In genomic region chr10:124123141-124123540, GRCh38 we compare ENCODE assay signal across 21 cellular contexts. TPM values are rescaled to one million over a fixed set of nuclear protein-coding genes. Genes with fewer than 3 reads are reported as not detected.
DNase-seq lines count a peak whose midpoint lies in the region; ATAC-seq and TF ChIP-seq lines count a peak whose summit lies in the region.
"Had no signal": no experiment of that assay in that cellular context is flagged by ENCODE, and none has a peak within 500 bp of the region (broad histone marks: within the 10 kb centered on the region; RNA-seq: fewer than 3 reads in every experiment).

No MANE protein-coding gene starts in this region.

- no peak for ATAC-seq in GM18858 (IDR thresholded peaks at IDR 0.05; ENCODE audit: unreplicated experiment)
- ATAC-seq: GM23338, K562, PC-3 had no signal

- no peak overlapping the region for H3K4me3 Mint-ChIP-seq in chondrocyte (ENCODE audit: unreplicated experiment)
- no peak overlapping the region for H3K4me3 Mint-ChIP-seq in CD8-positive, alpha-beta memory T cell
- H3K4me3 Mint-ChIP-seq: CD4-positive, alpha-beta memory T cell; GM23338 had no signal

- no CpG with 5 or more reads among the region's 8 CpGs for WGBS in trophoblast cell (ENCODE audit: extremely low coverage, insufficient coverage, insufficient read length)

- H3K36me3 ChIP-seq in BLaER1 (no peaks in the 10 kb centered on the region), trophoblast cell (ENCODE audit: control insufficient read depth in 1 of 2, insufficient read depth in 2 of 2, low read length in 2 of 2) (no peaks in the 10 kb centered on the region)
- H3K36me3 ChIP-seq in CD8-positive, alpha-beta memory T cell (ENCODE audit: insufficient read depth, low read length), result no peaks in the 10 kb centered on the region

- no peak overlapping the region for H2AK5ac ChIP-seq in trophoblast cell (ENCODE audit: low read length)

- POLR2A ChIA-PET in CD8-positive, alpha-beta memory T cell (lab: Charles Lee), result no interaction called here

- H2BK120ac ChIP-seq in trophoblast cell (ENCODE audit: insufficient read depth, low read length, poor library complexity), result no peak overlapping the region

- H3K79me2 ChIP-seq in trophoblast cell (ENCODE audit: control insufficient read depth, insufficient read depth, low read length, poor library complexity), result no peaks in the 10 kb centered on the region

- H3K4me1 Mint-ChIP-seq in chondrocyte (ENCODE audit: low read depth), result peaks cover 9% of the 10 kb centered on the region
- H3K4me1 Mint-ChIP-seq in CD8-positive, alpha-beta memory T cell, result no peaks in the 10 kb centered on the region
- H3K4me1 Mint-ChIP-seq: CD4-positive, alpha-beta memory T cell had no signal

- peaks cover 3% of the 10 kb centered on the region for H3K27me3 Mint-ChIP-seq in chondrocyte (ENCODE audit: low read depth)
- no peaks in the 10 kb centered on the region for H3K27me3 Mint-ChIP-seq in CD8-positive, alpha-beta memory T cell
- H3K27me3 Mint-ChIP-seq: CD4-positive, alpha-beta memory T cell had no signal

- H3K9ac ChIP-seq in BLaER1, result no peak overlapping the region
- no peak overlapping the region for H3K9ac ChIP-seq in trophoblast cell (ENCODE audit: low read length)

- no peaks in the 10 kb centered on the region for H3K9me3 Mint-ChIP-seq in chondrocyte (ENCODE audit: low read depth)
- H3K9me3 Mint-ChIP-seq in CD8-positive, alpha-beta memory T cell, result no peaks in the 10 kb centered on the region
- H3K9me3 Mint-ChIP-seq: CD4-positive, alpha-beta memory T cell; GM23338 had no signal

- peak overlapping the region; percentile 28 for H3K27ac Mint-ChIP-seq in chondrocyte (ENCODE audit: unreplicated experiment)
- no peak overlapping the region for H3K27ac Mint-ChIP-seq in CD8-positive, alpha-beta memory T cell
- H3K27ac Mint-ChIP-seq: GM23338 had no signal

- DNase-seq in HT1080 (ENCODE audit: low read depth), result peak; percentile 46
- no peak for DNase-seq in chondrocyte (ENCODE audit: low spot score)
- peak; percentile 53 to 63 for DNase-seq in trophoblast cell
- DNase-seq in cerebellar nuclear complex (lab: John Stamatoyannopoulos, UW), result no peak
- DNase-seq in CD8-positive, alpha-beta memory T cell, result no peak
- no peak for DNase-seq in NCI-H128 (lab: John Stamatoyannopoulos, UW; ENCODE audit: unreplicated experiment)
- DNase-seq: 8988T; CD4-positive, alpha-beta memory T cell; DMS53; NCI-H1417; NCI-H187 treated with DMSO at 0.1 percent for 48 hours; NCI-H2227 treated with DMSO at 0.1 percent for 48 hours; NCI-H510A treated with DMSO at 0.1 percent for 48 hours; NCI-H82; PC-3; RPMI8226; SIG-M5 had no signal

- H3K9me3 ChIP-seq in BLaER1 (no peaks in the 10 kb centered on the region), trophoblast cell (ENCODE audit: insufficient read depth, low read depth, low read length) (peaks cover 4% of the 10 kb centered on the region)
- no peaks in the 10 kb centered on the region for H3K9me3 ChIP-seq in CD8-positive, alpha-beta memory T cell (ENCODE audit: low read length)

- H3K18ac ChIP-seq in trophoblast cell (ENCODE audit: low read length), result no peak overlapping the region

- H3K27me3 ChIP-seq in BLaER1, result no peaks in the 10 kb centered on the region
- no peaks in the 10 kb centered on the region for H3K27me3 ChIP-seq in trophoblast cell (ENCODE audit: insufficient read depth, low read length)
- H3K27me3 ChIP-seq in CD8-positive, alpha-beta memory T cell (ENCODE audit: insufficient read depth, low read length, poor library complexity, severe bottlenecking), result no peaks in the 10 kb centered on the region

- H3K4me3 ChIP-seq in BLaER1 (no peak overlapping the region), trophoblast cell (ENCODE audit: low read depth, low read length) (no peak overlapping the region)
- no peak overlapping the region for H3K4me3 ChIP-seq in CD8-positive, alpha-beta memory T cell (ENCODE audit: low read length)
- H3K4me3 ChIP-seq: GM23338, K562 had no signal

- H4K8ac ChIP-seq in trophoblast cell (ENCODE audit: low read depth, low read length), result no peak overlapping the region

- no peak overlapping the region for H2BK5ac ChIP-seq in trophoblast cell (ENCODE audit: low read depth, low read length, poor library complexity)

- no peak overlapping the region for H3K14ac ChIP-seq in trophoblast cell (ENCODE audit: low read length)

- no peak for TF ChIP-seq CTCF in chondrocyte (IDR thresholded peaks at IDR 0.05)

- no peak overlapping the region for H2BK12ac ChIP-seq in trophoblast cell (ENCODE audit: low read length)

- H4K12ac ChIP-seq in trophoblast cell (ENCODE audit: low read depth, low read length), result no peak overlapping the region

- H3K4ac ChIP-seq in trophoblast cell (ENCODE audit: low read depth, low read length), result no peak overlapping the region

- 0 out of 2 replicates have a peak overlapping the region, but pooled peaks have one; percentile 39 for H3K27ac ChIP-seq in BLaER1
- no peak overlapping the region for H3K27ac ChIP-seq in trophoblast cell (ENCODE audit: low read depth, low read length)
- no peak overlapping the region for H3K27ac ChIP-seq in CD8-positive, alpha-beta memory T cell (ENCODE audit: low read depth, low read length)

- no peaks in the 10 kb centered on the region for H3K79me1 ChIP-seq in trophoblast cell (ENCODE audit: low read length)

- H4K20me1 ChIP-seq in BLaER1, result no peaks in the 10 kb centered on the region

- H3K4me2 ChIP-seq in BLaER1 (peak overlapping the region; percentile 71), trophoblast cell (ENCODE audit: low read length) (no peak overlapping the region)
- H3K4me2 ChIP-seq: GM23338 had no signal

- H3K36me3 Mint-ChIP-seq in chondrocyte (ENCODE audit: low read depth), result no peaks in the 10 kb centered on the region
- no peaks in the 10 kb centered on the region for H3K36me3 Mint-ChIP-seq in CD8-positive, alpha-beta memory T cell
- H3K36me3 Mint-ChIP-seq: CD4-positive, alpha-beta memory T cell had no signal

- CTCF ChIA-PET in CD8-positive, alpha-beta memory T cell (lab: Charles Lee), result no interaction called here

- no peak overlapping the region for H3K23ac ChIP-seq in trophoblast cell (ENCODE audit: low read length)

- no peak overlapping the region for H2AFZ ChIP-seq in trophoblast cell (ENCODE audit: insufficient read depth, low read length, poor library complexity)
- H2AFZ ChIP-seq: GM23338 had no signal

- peaks cover 97% of the 10 kb centered on the region for H3K4me1 ChIP-seq in BLaER1
- H3K4me1 ChIP-seq in trophoblast cell (ENCODE audit: control insufficient read depth in 1 of 2, insufficient read depth in 2 of 2, low read length in 2 of 2), result no peaks in the 10 kb centered on the region
- peaks cover 5% of the 10 kb centered on the region for H3K4me1 ChIP-seq in CD8-positive, alpha-beta memory T cell (ENCODE audit: insufficient read depth, low read length)

- H4K91ac ChIP-seq in trophoblast cell (ENCODE audit: low read depth, low read length), result no peak overlapping the region

RNA-seq across cellular contexts. Expression of gene CHST15, which starts 29.7 kb away (rescaled TPM):
- total RNA-seq in HT1080 (2014; rRNA removed; shearing (Covaris generic)), result 10.9 and 19.2 TPM in 2 replicates
- polyA plus RNA-seq in HT1080 (2015; cell fraction: cytosol; rRNA removed), result 2.2 and 2.5 TPM in 2 replicates
- 3.1 and 3.5 TPM in 2 replicates for polyA plus RNA-seq in HT1080 (2015; cell fraction: nucleus; rRNA removed)
- 26.1 to 43.8 TPM (median 42.8 TPM) in 3 replicates for total RNA-seq in chondrocyte
- polyA plus RNA-seq in trophoblast cell (2013), result 2.6 TPM in 2 replicates
- under 1 TPM; 0.18 to 0.24 TPM for total RNA-seq in CD8-positive, alpha-beta memory T cell
- polyA plus RNA-seq in CD8-positive, alpha-beta memory T cell, result not detected

Comparison
In these comparisons a context has a peak if more than half of its experiments do, and no peak if none do; other contexts are left out.
1. DNase-seq: peak in HT1080 (single experiment) and trophoblast cell (2 of 2); none in chondrocyte (single experiment), cerebellar nuclear complex (0 of 2), CD8-positive, alpha-beta memory T cell (0 of 5) and NCI-H128 (single experiment).